In the genomic region with DNA sequence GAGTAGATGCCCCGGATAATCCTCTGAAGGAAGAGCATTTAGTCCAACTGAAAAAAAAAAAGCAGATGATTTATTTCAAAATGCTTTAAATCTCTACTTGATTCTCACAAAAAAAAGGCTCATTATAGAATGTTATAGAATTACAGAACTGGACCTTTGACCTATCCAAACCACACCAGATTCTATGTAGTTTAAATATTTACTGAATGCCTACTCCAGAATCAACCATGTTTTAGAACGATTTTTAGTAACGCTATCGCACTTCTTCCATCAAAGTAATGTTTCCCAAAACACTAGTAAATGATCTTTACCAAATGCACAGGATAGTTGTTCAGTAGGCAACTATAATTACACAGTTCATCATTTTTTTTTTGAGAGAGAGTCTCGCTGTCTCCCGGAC, we compare ENCODE assay signal across 9 cellular contexts. TPM values are rescaled to one million over a fixed set of nuclear protein-coding genes. Genes with fewer than 3 reads are reported as not detected.
DNase-seq lines count a peak whose midpoint lies in the region; ATAC-seq and TF ChIP-seq lines count a peak whose summit lies in the region.
"Had no signal": no experiment of that assay in that cellular context is flagged by ENCODE, and none has a peak within 500 bp of the region (broad histone marks: within the 10 kb centered on the region; RNA-seq: fewer than 3 reads in every experiment).

No MANE protein-coding gene starts in this region.

- H3K4me3 ChIP-seq in retinal pigment epithelial cell (ENCODE audit: low read length) = peak overlapping the region; percentile 99

- peak overlapping the region; percentile 91 for H3K27ac ChIP-seq in RWPE1

- ATAC-seq in activated CD8-positive, alpha-beta memory T cell treated with anti-CD3 and anti-CD28 coated beads, Interleukin-2, amount 10 ng/mL, durations not matched to agents 7 days and 5 days = no peak
- no peak for ATAC-seq in GM21515 (IDR thresholded peaks at IDR 0.05; ENCODE audit: unreplicated experiment)

- peaks cover 47% of the 10 kb centered on the region for H3K4me1 Mint-ChIP-seq in activated CD8-positive, alpha-beta memory T cell treated with anti-CD3 and anti-CD28 coated beads, Interleukin-2, amount 10 ng/mL, durations not matched to agents 7 days and 5 days
- H3K4me1 Mint-ChIP-seq in endothelial cell (ENCODE audit: unreplicated experiment) = peaks cover 30% of the 10 kb centered on the region

- no peaks in the 10 kb centered on the region for H3K27me3 Mint-ChIP-seq in activated CD8-positive, alpha-beta memory T cell treated with anti-CD3 and anti-CD28 coated beads, Interleukin-2, amount 10 ng/mL, durations not matched to agents 7 days and 5 days
- peaks cover 32% of the 10 kb centered on the region for H3K27me3 Mint-ChIP-seq in endothelial cell (ENCODE audit: unreplicated experiment)

- TF ChIP-seq CTCF in RWPE1 (conservative IDR thresholded peaks at IDR 0.05; ENCODE audit: low read depth) (no peak), endothelial cell (IDR thresholded peaks at IDR 0.05; ENCODE audit: unreplicated experiment) (no peak), retinal pigment epithelial cell (conservative IDR thresholded peaks at IDR 0.05; ENCODE audit: low read depth, low read length) (no peak)

- peaks cover 57% of the 10 kb centered on the region for H3K36me3 Mint-ChIP-seq in activated CD8-positive, alpha-beta memory T cell treated with anti-CD3 and anti-CD28 coated beads, Interleukin-2, amount 10 ng/mL, durations not matched to agents 7 days and 5 days
- H3K36me3 Mint-ChIP-seq in endothelial cell (ENCODE audit: low read depth, unreplicated experiment) = peaks cover 39% of the 10 kb centered on the region

- CTCF ChIA-PET in activated CD8-positive, alpha-beta memory T cell treated with anti-CD3 and anti-CD28 coated beads, Interleukin-2, amount 10 ng/mL, durations not matched to agents 7 days and 5 days (lab: Charles Lee) = interaction anchor here (0.7 to 1.2 kb wide), 2 partner anchors 15 to 38 kb away, joined by 3 read pairs; partner anchors contain the start of gene LRR1
- CTCF ChIA-PET in RWPE1 (lab: Yijun Ruan, JAX) = no interaction called here

- no peak for DNase-seq in activated CD8-positive, alpha-beta memory T cell treated with anti-CD3 and anti-CD28 coated beads, Interleukin-2, amount 10 ng/mL, durations not matched to agents 7 days and 5 days
- DNase-seq in activated CD8-positive, alpha-beta memory T cell treated with anti-CD3 and anti-CD28 coated beads for 24 hours = no peak
- DNase-seq in RWPE1 (ENCODE audit: low spot score) = no peak
- no peak for DNase-seq in endothelial cell (ENCODE audit: low spot score)
- no peak for DNase-seq in retinal pigment epithelial cell (ENCODE audit: low read depth)
- DNase-seq in SHP77 treated with DMSO at 0.1 percent for 48 hours (lab: John Stamatoyannopoulos, UW) = no peak
- no peak for DNase-seq in NCI-H524 (lab: John Stamatoyannopoulos, UW)
- DNase-seq: retina had no signal

- H3K4me3 Mint-ChIP-seq in activated CD8-positive, alpha-beta memory T cell treated with anti-CD3 and anti-CD28 coated beads, Interleukin-2, amount 10 ng/mL, durations not matched to agents 7 days and 5 days = peak overlapping the region; percentile 89
- H3K4me3 Mint-ChIP-seq in endothelial cell (ENCODE audit: unreplicated experiment) = peak overlapping the region; percentile 98

- no peaks in the 10 kb centered on the region for H3K9me3 Mint-ChIP-seq in activated CD8-positive, alpha-beta memory T cell treated with anti-CD3 and anti-CD28 coated beads, Interleukin-2, amount 10 ng/mL, durations not matched to agents 7 days and 5 days (ENCODE audit: low read depth)
- no peaks in the 10 kb centered on the region for H3K9me3 Mint-ChIP-seq in endothelial cell (ENCODE audit: unreplicated experiment)

- POLR2A ChIA-PET in RWPE1 (lab: Yijun Ruan, JAX; ENCODE audit: low non-redundant PET) = no interaction called here

- H3K27ac Mint-ChIP-seq in activated CD8-positive, alpha-beta memory T cell treated with anti-CD3 and anti-CD28 coated beads, Interleukin-2, amount 10 ng/mL, durations not matched to agents 7 days and 5 days = peak overlapping the region; percentile 99
- H3K27ac Mint-ChIP-seq in endothelial cell (ENCODE audit: unreplicated experiment) = peak overlapping the region; percentile 92

RNA-seq across cellular contexts. Expression of gene RPS29, which starts 2.6 kb away (rescaled TPM):
- total RNA-seq in activated CD8-positive, alpha-beta memory T cell treated with anti-CD3 and anti-CD28 coated beads, Interleukin-2, amount 10 ng/mL, durations not matched to agents 7 days and 5 days = 1,000 to 10,000 TPM; 1,378 to 1,419 TPM
- 2,246 TPM for total RNA-seq in endothelial cell (ENCODE audit: unreplicated experiment)

RNA-seq across cellular contexts. Expression of gene LRR1, which starts 15.1 kb away (rescaled TPM):
- 10 to 100 TPM; 64.4 to 71.3 TPM for total RNA-seq in activated CD8-positive, alpha-beta memory T cell treated with anti-CD3 and anti-CD28 coated beads, Interleukin-2, amount 10 ng/mL, durations not matched to agents 7 days and 5 days
- 12.9 TPM for total RNA-seq in endothelial cell (ENCODE audit: unreplicated experiment)

RNA-seq across cellular contexts. Expression of gene RPL36AL, which starts 36.8 kb away (rescaled TPM):
- 100 to 1,000 TPM; 245 to 248 TPM for total RNA-seq in activated CD8-positive, alpha-beta memory T cell treated with anti-CD3 and anti-CD28 coated beads, Interleukin-2, amount 10 ng/mL, durations not matched to agents 7 days and 5 days
- 186 TPM for total RNA-seq in endothelial cell (ENCODE audit: unreplicated experiment)

RNA-seq across cellular contexts. Expression of gene MGAT2, which starts 37.0 kb away (rescaled TPM):
- total RNA-seq in activated CD8-positive, alpha-beta memory T cell treated with anti-CD3 and anti-CD28 coated beads, Interleukin-2, amount 10 ng/mL, durations not matched to agents 7 days and 5 days = 10 to 100 TPM; 68.4 to 75.9 TPM
- total RNA-seq in endothelial cell (ENCODE audit: unreplicated experiment) = 47.0 TPM

RNA-seq across cellular contexts. Expression of gene DNAAF2, which starts 51.4 kb away (rescaled TPM):
- 10 to 100 TPM in 1 of 2 experiments, 1 to 10 TPM in 1; 8.7 to 11.5 TPM for total RNA-seq in activated CD8-positive, alpha-beta memory T cell treated with anti-CD3 and anti-CD28 coated beads, Interleukin-2, amount 10 ng/mL, durations not matched to agents 7 days and 5 days
- 8.6 TPM for total RNA-seq in endothelial cell (ENCODE audit: unreplicated experiment)
